In the genomic region with DNA sequence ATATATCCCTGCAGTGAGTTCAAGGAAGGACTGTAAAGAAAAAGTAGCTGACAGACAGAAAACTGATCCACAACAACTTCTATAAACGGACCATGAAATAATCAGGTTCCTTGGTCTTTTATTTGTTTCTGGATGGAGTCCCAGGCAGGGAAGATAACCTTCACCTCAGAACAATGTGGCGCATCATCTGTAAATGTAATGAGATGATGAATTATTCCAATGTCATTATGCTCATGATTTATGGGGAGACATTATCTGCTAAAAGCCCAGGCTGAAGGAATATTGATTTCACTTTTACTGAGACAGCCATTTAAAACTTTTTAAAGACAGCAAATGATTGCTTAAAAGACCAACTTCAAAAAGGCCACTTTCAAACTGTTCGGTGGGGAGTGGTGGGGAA, we compare ENCODE assay signal across 1 cellular context.
TF ChIP-seq lines count a peak whose summit lies in the region.

No MANE protein-coding gene starts in this region.

TF ChIP-seq in GM23338, 12 proteins besides CTCF, POLR2A, EP300 and RAD21 (continued from another document):
- TF ChIP-seq, protein P1, sequence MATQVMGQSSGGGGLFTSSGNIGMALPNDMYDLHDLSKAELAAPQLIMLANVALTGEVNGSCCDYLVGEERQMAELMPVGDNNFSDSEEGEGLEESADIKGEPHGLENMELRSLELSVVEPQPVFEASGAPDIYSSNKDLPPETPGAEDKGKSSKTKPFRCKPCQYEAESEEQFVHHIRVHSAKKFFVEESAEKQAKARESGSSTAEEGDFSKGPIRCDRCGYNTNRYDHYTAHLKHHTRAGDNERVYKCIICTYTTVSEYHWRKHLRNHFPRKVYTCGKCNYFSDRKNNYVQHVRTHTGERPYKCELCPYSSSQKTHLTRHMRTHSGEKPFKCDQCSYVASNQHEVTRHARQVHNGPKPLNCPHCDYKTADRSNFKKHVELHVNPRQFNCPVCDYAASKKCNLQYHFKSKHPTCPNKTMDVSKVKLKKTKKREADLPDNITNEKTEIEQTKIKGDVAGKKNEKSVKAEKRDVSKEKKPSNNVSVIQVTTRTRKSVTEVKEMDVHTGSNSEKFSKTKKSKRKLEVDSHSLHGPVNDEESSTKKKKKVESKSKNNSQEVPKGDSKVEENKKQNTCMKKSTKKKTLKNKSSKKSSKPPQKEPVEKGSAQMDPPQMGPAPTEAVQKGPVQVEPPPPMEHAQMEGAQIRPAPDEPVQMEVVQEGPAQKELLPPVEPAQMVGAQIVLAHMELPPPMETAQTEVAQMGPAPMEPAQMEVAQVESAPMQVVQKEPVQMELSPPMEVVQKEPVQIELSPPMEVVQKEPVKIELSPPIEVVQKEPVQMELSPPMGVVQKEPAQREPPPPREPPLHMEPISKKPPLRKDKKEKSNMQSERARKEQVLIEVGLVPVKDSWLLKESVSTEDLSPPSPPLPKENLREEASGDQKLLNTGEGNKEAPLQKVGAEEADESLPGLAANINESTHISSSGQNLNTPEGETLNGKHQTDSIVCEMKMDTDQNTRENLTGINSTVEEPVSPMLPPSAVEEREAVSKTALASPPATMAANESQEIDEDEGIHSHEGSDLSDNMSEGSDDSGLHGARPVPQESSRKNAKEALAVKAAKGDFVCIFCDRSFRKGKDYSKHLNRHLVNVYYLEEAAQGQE (IDR thresholded peaks at IDR 0.05; ENCODE audit: unreplicated experiment): no peak
- TF ChIP-seq NANOG (IDR thresholded peaks at IDR 0.05; ENCODE audit: borderline replicate concordance) (no peak), EZH2phosphoT487 (IDR thresholded peaks at IDR 0.05; ENCODE audit: unreplicated experiment) (no peak), POLR2AphosphoS5 (IDR thresholded peaks at IDR 0.05; ENCODE audit: low read depth) (no peak), ZNF331 (CRISPR knock-in tag; IDR thresholded peaks at IDR 0.05; ENCODE audit: low read depth) (no peak), JUNB (IDR thresholded peaks at IDR 0.05; ENCODE audit: unreplicated experiment) (no peak)
- TF ChIP-seq, protein P2, sequence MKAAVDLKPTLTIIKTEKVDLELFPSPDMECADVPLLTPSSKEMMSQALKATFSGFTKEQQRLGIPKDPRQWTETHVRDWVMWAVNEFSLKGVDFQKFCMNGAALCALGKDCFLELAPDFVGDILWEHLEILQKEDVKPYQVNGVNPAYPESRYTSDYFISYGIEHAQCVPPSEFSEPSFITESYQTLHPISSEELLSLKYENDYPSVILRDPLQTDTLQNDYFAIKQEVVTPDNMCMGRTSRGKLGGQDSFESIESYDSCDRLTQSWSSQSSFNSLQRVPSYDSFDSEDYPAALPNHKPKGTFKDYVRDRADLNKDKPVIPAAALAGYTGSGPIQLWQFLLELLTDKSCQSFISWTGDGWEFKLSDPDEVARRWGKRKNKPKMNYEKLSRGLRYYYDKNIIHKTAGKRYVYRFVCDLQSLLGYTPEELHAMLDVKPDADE (IDR thresholded peaks at IDR 0.05): no peak
- TF ChIP-seq, protein P3, sequence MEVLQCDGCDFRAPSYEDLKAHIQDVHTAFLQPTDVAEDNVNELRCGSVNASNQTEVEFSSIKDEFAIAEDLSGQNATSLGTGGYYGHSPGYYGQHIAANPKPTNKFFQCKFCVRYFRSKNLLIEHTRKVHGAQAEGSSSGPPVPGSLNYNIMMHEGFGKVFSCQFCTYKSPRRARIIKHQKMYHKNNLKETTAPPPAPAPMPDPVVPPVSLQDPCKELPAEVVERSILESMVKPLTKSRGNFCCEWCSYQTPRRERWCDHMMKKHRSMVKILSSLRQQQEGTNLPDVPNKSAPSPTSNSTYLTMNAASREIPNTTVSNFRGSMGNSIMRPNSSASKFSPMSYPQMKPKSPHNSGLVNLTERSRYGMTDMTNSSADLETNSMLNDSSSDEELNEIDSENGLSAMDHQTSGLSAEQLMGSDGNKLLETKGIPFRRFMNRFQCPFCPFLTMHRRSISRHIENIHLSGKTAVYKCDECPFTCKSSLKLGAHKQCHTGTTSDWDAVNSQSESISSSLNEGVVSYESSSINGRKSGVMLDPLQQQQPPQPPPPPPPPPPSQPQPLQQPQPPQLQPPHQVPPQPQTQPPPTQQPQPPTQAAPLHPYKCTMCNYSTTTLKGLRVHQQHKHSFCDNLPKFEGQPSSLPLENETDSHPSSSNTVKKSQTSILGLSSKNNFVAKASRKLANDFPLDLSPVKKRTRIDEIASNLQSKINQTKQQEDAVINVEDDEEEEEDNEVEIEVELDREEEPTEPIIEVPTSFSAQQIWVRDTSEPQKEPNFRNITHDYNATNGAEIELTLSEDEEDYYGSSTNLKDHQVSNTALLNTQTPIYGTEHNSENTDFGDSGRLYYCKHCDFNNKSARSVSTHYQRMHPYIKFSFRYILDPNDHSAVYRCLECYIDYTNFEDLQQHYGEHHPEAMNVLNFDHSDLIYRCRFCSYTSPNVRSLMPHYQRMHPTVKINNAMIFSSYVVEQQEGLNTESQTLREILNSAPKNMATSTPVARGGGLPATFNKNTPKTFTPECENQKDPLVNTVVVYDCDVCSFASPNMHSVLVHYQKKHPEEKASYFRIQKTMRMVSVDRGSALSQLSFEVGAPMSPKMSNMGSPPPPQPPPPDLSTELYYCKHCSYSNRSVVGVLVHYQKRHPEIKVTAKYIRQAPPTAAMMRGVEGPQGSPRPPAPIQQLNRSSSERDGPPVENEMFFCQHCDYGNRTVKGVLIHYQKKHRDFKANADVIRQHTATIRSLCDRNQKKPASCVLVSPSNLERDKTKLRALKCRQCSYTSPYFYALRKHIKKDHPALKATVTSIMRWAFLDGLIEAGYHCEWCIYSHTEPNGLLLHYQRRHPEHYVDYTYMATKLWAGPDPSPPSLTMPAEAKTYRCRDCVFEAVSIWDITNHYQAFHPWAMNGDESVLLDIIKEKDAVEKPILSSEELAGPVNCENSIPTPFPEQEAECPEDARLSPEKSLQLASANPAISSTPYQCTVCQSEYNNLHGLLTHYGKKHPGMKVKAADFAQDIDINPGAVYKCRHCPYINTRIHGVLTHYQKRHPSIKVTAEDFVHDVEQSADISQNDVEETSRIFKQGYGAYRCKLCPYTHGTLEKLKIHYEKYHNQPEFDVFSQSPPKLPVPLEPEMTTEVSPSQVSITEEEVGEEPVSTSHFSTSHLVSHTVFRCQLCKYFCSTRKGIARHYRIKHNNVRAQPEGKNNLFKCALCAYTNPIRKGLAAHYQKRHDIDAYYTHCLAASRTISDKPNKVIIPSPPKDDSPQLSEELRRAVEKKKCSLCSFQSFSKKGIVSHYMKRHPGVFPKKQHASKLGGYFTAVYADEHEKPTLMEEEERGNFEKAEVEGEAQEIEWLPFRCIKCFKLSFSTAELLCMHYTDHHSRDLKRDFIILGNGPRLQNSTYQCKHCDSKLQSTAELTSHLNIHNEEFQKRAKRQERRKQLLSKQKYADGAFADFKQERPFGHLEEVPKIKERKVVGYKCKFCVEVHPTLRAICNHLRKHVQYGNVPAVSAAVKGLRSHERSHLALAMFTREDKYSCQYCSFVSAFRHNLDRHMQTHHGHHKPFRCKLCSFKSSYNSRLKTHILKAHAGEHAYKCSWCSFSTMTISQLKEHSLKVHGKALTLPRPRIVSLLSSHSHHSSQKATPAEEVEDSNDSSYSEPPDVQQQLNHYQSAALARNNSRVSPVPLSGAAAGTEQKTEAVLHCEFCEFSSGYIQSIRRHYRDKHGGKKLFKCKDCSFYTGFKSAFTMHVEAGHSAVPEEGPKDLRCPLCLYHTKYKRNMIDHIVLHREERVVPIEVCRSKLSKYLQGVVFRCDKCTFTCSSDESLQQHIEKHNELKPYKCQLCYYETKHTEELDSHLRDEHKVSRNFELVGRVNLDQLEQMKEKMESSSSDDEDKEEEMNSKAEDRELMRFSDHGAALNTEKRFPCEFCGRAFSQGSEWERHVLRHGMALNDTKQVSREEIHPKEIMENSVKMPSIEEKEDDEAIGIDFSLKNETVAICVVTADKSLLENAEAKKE (CRISPR knock-in tag; IDR thresholded peaks at IDR 0.05): no peak
